8 cellular contexts compared by ENCODE assay signal in genomic region chr19:44889830-44890365, GRCh38. TPM values are rescaled to one million over a fixed set of nuclear protein-coding genes. Genes with fewer than 3 reads are reported as not detected.
DNase-seq lines count a peak whose midpoint lies in the region; ATAC-seq and TF ChIP-seq lines count a peak whose summit lies in the region.

No MANE protein-coding gene starts in this region.

- no peaks in the 10 kb centered on the region for H3K27me3 Mint-ChIP-seq in activated T-helper 17 cell treated with anti-CD3 and anti-CD28 coated beads, Interleukin-2, amount 50 U/mL, for 72 hours

- H3K36me3 Mint-ChIP-seq in activated T-helper 17 cell treated with anti-CD3 and anti-CD28 coated beads, Interleukin-2, amount 50 U/mL, for 72 hours (ENCODE audit: low read depth), result peaks cover 40% of the 10 kb centered on the region

- H2AFZ ChIP-seq in smooth muscle cell (ENCODE audit: low read depth), result no peak overlapping the region

- H3K4me3 ChIP-seq in HFF-Myc (replicated peaks; ENCODE audit: low read depth, low read length) (peak overlapping the region; percentile 43), iPS DF 6.9 (ENCODE audit: low read length) (peak overlapping the region; percentile 1; the same call in 1 of the 2 replicates), smooth muscle cell (peak overlapping the region; percentile 37)

- no CpG with 5 or more reads among the region's 17 CpGs for WGBS in iPS DF 6.9 (ENCODE audit: insufficient coverage, insufficient read length)
- WGBS in smooth muscle cell (ENCODE audit: low lambda C conversion rate), result 70% methylated on average over 17 of the region's 17 CpGs

- H3K9me3 ChIP-seq in iPS DF 6.9 (ENCODE audit: control insufficient read depth, insufficient read depth, low read length) (no peaks in the 10 kb centered on the region), smooth muscle cell (replicated peaks; ENCODE audit: low read depth) (no peaks in the 10 kb centered on the region)

- H3K4me1 ChIP-seq in iPS DF 6.9 (ENCODE audit: control insufficient read depth, insufficient read depth, low read length) (no peaks in the 10 kb centered on the region), smooth muscle cell (ENCODE audit: low read depth) (peaks cover 7% of the 10 kb centered on the region)

- H3K27ac Mint-ChIP-seq in activated T-helper 17 cell treated with anti-CD3 and anti-CD28 coated beads, Interleukin-2, amount 50 U/mL, for 72 hours, result peak overlapping the region; percentile 86

- peaks cover 20% of the 10 kb centered on the region for H3K79me2 ChIP-seq in smooth muscle cell (ENCODE audit: low read depth)

- H3K4me1 Mint-ChIP-seq in activated T-helper 17 cell treated with anti-CD3 and anti-CD28 coated beads, Interleukin-2, amount 50 U/mL, for 72 hours, result peaks cover 23% of the 10 kb centered on the region

- ATAC-seq in activated T-helper 17 cell treated with anti-CD3 and anti-CD28 coated beads, Interleukin-2, amount 50 U/mL, for 72 hours (replicated peaks), result no peak
- no peak for ATAC-seq in HG02763 (IDR thresholded peaks at IDR 0.05; ENCODE audit: unreplicated experiment)

- no peaks in the 10 kb centered on the region for H3K9me3 Mint-ChIP-seq in activated T-helper 17 cell treated with anti-CD3 and anti-CD28 coated beads, Interleukin-2, amount 50 U/mL, for 72 hours

- no peak for DNase-seq in HFF-Myc (ENCODE audit: extremely low read depth, low read depth)
- no peak for DNase-seq in iPS DF 6.9 (ENCODE audit: low read depth, low spot score)
- no peak for DNase-seq in smooth muscle cell (lab: John Stamatoyannopoulos, UW; ENCODE audit: unreplicated experiment)
- DNase-seq in foreskin melanocyte, result no peak
- no peak for DNase-seq in activated effector memory CD4-positive, alpha-beta T cell treated with Interleukin-2 at 50 U/mL for 16 hours
- DNase-seq in stimulated activated CD4-positive, alpha-beta T cell treated with anti-CD3 and anti-CD28 coated beads, Interleukin-1b, Interleukin-23, amount 100 ng/mL, for 48 hours, result no peak

- H3K4me2 ChIP-seq in smooth muscle cell, result peak overlapping the region; percentile 77

- H3K36me3 ChIP-seq in iPS DF 6.9 (ENCODE audit: control insufficient read depth, insufficient read depth, low read length), result peaks cover 30% of the 10 kb centered on the region
- H3K36me3 ChIP-seq in smooth muscle cell (ENCODE audit: low read depth), result peaks cover 4% of the 10 kb centered on the region

- no peak overlapping the region for H3K27ac ChIP-seq in iPS DF 6.9 (ENCODE audit: low read length)
- peak overlapping the region; percentile 78 for H3K27ac ChIP-seq in smooth muscle cell (ENCODE audit: low read depth)

- peaks cover 3% of the 10 kb centered on the region for H3F3A ChIP-seq in smooth muscle cell (ENCODE audit: low read depth)

- no peaks in the 10 kb centered on the region for H4K20me1 ChIP-seq in smooth muscle cell (ENCODE audit: low read depth)

- no peak overlapping the region for H3K9ac ChIP-seq in smooth muscle cell (ENCODE audit: low read depth)

- no peaks in the 10 kb centered on the region for H3K27me3 ChIP-seq in iPS DF 6.9 (ENCODE audit: control insufficient read depth, insufficient read depth, low read length)
- no peaks in the 10 kb centered on the region for H3K27me3 ChIP-seq in smooth muscle cell (ENCODE audit: low read depth)

- H3K4me3 Mint-ChIP-seq in activated T-helper 17 cell treated with anti-CD3 and anti-CD28 coated beads, Interleukin-2, amount 50 U/mL, for 72 hours, result peak overlapping the region; percentile 82

- no peak for TF ChIP-seq CTCF in HFF-Myc (IDR thresholded peaks at IDR 0.05; ENCODE audit: low read depth, low read length, missing control alignments)
- no peak for TF ChIP-seq CTCF in smooth muscle cell (IDR thresholded peaks at IDR 0.05; ENCODE audit: borderline replicate concordance, insufficient read depth, poor library complexity, severe bottlenecking)

RNA-seq across cellular contexts. Expression of gene TOMM40, which starts 1.2 kb away (rescaled TPM):
- total RNA-seq in activated T-helper 17 cell treated with anti-CD3 and anti-CD28 coated beads, Interleukin-2, amount 50 U/mL, for 72 hours, result 100 to 1,000 TPM in 1 of 2 donors, 10 to 100 TPM in 1; 55.3 to 165 TPM
- total RNA-seq in smooth muscle cell, result 38.7 and 96.0 TPM in 2 replicates
- polyA plus RNA-seq in smooth muscle cell, result 65.0 and 69.7 TPM in 2 replicates

RNA-seq across cellular contexts. Expression of gene APOE, which starts 15.7 kb away (rescaled TPM):
- 1 to 10 TPM in 1 of 2 donors, under 1 TPM in 1; 0.91 to 2.2 TPM for total RNA-seq in activated T-helper 17 cell treated with anti-CD3 and anti-CD28 coated beads, Interleukin-2, amount 50 U/mL, for 72 hours
- 228 and 237 TPM in 2 replicates for total RNA-seq in smooth muscle cell
- polyA plus RNA-seq in smooth muscle cell, result 329 and 458 TPM in 2 replicates

RNA-seq across cellular contexts. Expression of gene APOC1, which starts 24.5 kb away (rescaled TPM):
- 1 to 10 TPM in 1 of 2 donors, under 1 TPM in 1; 0.89 to 1.6 TPM for total RNA-seq in activated T-helper 17 cell treated with anti-CD3 and anti-CD28 coated beads, Interleukin-2, amount 50 U/mL, for 72 hours
- total RNA-seq in smooth muscle cell, result 8.0 and 28.4 TPM in 2 replicates
- 28.6 and 31.5 TPM in 2 replicates for polyA plus RNA-seq in smooth muscle cell

RNA-seq across cellular contexts. Expression of gene NECTIN2, which starts 43.8 kb away (rescaled TPM):
- total RNA-seq in activated T-helper 17 cell treated with anti-CD3 and anti-CD28 coated beads, Interleukin-2, amount 50 U/mL, for 72 hours, result under 1 TPM; 0.45 to 0.64 TPM
- 91.5 and 94.6 TPM in 2 replicates for total RNA-seq in smooth muscle cell
- polyA plus RNA-seq in smooth muscle cell, result 160 and 164 TPM in 2 replicates

RNA-seq across cellular contexts. Expression of gene APOC4, which starts 52.1 kb away (rescaled TPM):
- not detected for total RNA-seq in activated T-helper 17 cell treated with anti-CD3 and anti-CD28 coated beads, Interleukin-2, amount 50 U/mL, for 72 hours
- total RNA-seq in smooth muscle cell, result not detected in 2 replicates
- not detected in 2 replicates for polyA plus RNA-seq in smooth muscle cell

Comparison
In these comparisons a context has a peak if more than half of its experiments do, and no peak if none do; other contexts are left out.
1. RNA of gene APOE, which starts 15.7 kb away (total RNA-seq): 228 to 237 TPM in smooth muscle cell; 0.91 to 2.2 TPM in activated T-helper 17 cell treated with anti-CD3 and anti-CD28 coated beads, Interleukin-2, amount 50 U/mL, for 72 hours; every median in the first group is over 10 times any median in the second.
2. Peak in every context shown above with its lines, with median percentiles within 50 percentile points of each other: H3K4me3 ChIP-seq.